In genomic region chr11:9992306-9992705, GRCh38 we compare ENCODE assay signal across 14 cellular contexts.
A peak's percentile ranks its signal among the peaks of the same experiment; 100 is the strongest.
DNase-seq lines count a peak whose midpoint lies in the region; ATAC-seq and TF ChIP-seq lines count a peak whose summit lies in the region.
"Had no signal": no experiment of that assay in that cellular context is flagged by ENCODE, and none has a peak within 500 bp of the region (broad histone marks: within the 10 kb centered on the region; RNA-seq: fewer than 3 reads in every experiment).

No MANE protein-coding gene starts in this region.

- H3K4me2 ChIP-seq in MM.1S (ENCODE audit: low read depth, low read length): no peak overlapping the region
- H3K4me2 ChIP-seq: A549, BLaER1 had no signal

- no peak for ATAC-seq in stimulated activated naive CD8-positive, alpha-beta T cell treated with anti-CD3 and anti-CD28 coated beads, Interleukin-15, Interleukin-2, amounts not matched to agents 100 U/mL and 50 U/mL, for 24 hours
- ATAC-seq: A549 had no signal

- no peak for TF ChIP-seq POLR2A in tibial nerve (IDR thresholded peaks at IDR 0.05)

- H4K20me1 ChIP-seq in MM.1S (ENCODE audit: insufficient read depth, low read length): no peaks in the 10 kb centered on the region
- H4K20me1 ChIP-seq: BLaER1 had no signal

- WGBS in tibial nerve, 2 donors: 84 to 90% methylated on average over 3 of the region's 3 CpGs

- H3K4me1 ChIP-seq in tibial nerve (no peaks in the 10 kb centered on the region), MM.1S (ENCODE audit: low read length) (no peaks in the 10 kb centered on the region)
- H3K4me1 ChIP-seq: HAP-1 had no signal

- no peaks in the 10 kb centered on the region for H3K79me2 ChIP-seq in MM.1S (ENCODE audit: low read length)

- H3K9me2 ChIP-seq in MM.1S (replicated peaks; ENCODE audit: insufficient read depth, low read length): no peaks in the 10 kb centered on the region

- TF ChIP-seq CTCF in AG10803 (conservative IDR thresholded peaks at IDR 0.05; ENCODE audit: low read length) (no peak), tibial nerve (IDR thresholded peaks at IDR 0.05) (no peak), MM.1S (IDR thresholded peaks at IDR 0.05; ENCODE audit: low read length) (no peak)

- H3K36me3 ChIP-seq in tibial nerve (peaks cover 0 to 55% (median 0%) of the 10 kb centered on the region in 3 donors), MM.1S (replicated peaks; ENCODE audit: insufficient read depth, low read length) (no peaks in the 10 kb centered on the region)
- H3K36me3 ChIP-seq: BLaER1 had no signal

- H3K4me3 ChIP-seq in AG10803 (ENCODE audit: low read length): no peak overlapping the region
- no peak overlapping the region for H3K4me3 ChIP-seq in tibial nerve
- no peak overlapping the region for H3K4me3 ChIP-seq in MM.1S (ENCODE audit: low read length)
- H3K4me3 ChIP-seq: A549, BLaER1, HAP-1 had no signal

- TF ChIP-seq EP300 in tibial nerve (IDR thresholded peaks at IDR 0.05): no peak

- H3K27ac ChIP-seq in tibial nerve (no peak overlapping the region), MM.1S (ENCODE audit: low read length) (no peak overlapping the region)
- H3K27ac ChIP-seq: 22Rv1, A549, BLaER1 had no signal

- DNase-seq in AG10803 (ENCODE audit: low read depth) (peak; percentile 48), LHCN-M2 (ENCODE audit: low read depth) (peak; percentile 44), astrocyte of the hippocampus (ENCODE audit: low read depth, low spot score) (peak; percentile 48), iris pigment epithelial cell (ENCODE audit: low read depth) (peak; percentile 50), tibial nerve (ENCODE audit: low spot score in 2 of 2) (no peak), MM.1S (no peak), OCI-M2 (lab: John Stamatoyannopoulos, UW; ENCODE audit: unreplicated experiment) (no peak)
- DNase-seq in stimulated activated naive CD8-positive, alpha-beta T cell treated with anti-CD3 and anti-CD28 coated beads, Interleukin-15, Interleukin-2, amounts not matched to agents 100 U/mL and 50 U/mL, for 24 hours: no peak
- DNase-seq: CD4-positive, alpha-beta memory T cell; DMS79 treated with DMSO at 0.1 percent for 48 hours had no signal

- H3K9me3 ChIP-seq in tibial nerve (peaks cover 0 to 8% (median 2%) of the 10 kb centered on the region in 4 donors), MM.1S (replicated peaks; ENCODE audit: insufficient read depth, low read length) (no peaks in the 10 kb centered on the region)
- H3K9me3 ChIP-seq: HAP-1 had no signal

- peaks cover 3% of the 10 kb centered on the region; the same call in 1 of the 2 replicates for H3F3A ChIP-seq in MM.1S (ENCODE audit: insufficient read depth, low read length)

- H2AFZ ChIP-seq in MM.1S (ENCODE audit: low read length): no peak overlapping the region

- H3K27me3 ChIP-seq in tibial nerve (no peaks in the 10 kb centered on the region), MM.1S (replicated peaks; ENCODE audit: insufficient read depth, low read length) (no peaks in the 10 kb centered on the region)
- H3K27me3 ChIP-seq: BLaER1 had no signal

- H3K9ac ChIP-seq in MM.1S (ENCODE audit: low read length): no peak overlapping the region
- H3K9ac ChIP-seq: BLaER1 had no signal

Comparison
In these comparisons a context has a peak if more than half of its experiments do, and no peak if none do; other contexts are left out.
1. DNase-seq: peak in AG10803 (single experiment), LHCN-M2 (single experiment), astrocyte of the hippocampus (single experiment) and iris pigment epithelial cell (single experiment); none in stimulated activated naive CD8-positive, alpha-beta T cell treated with anti-CD3 and anti-CD28 coated beads, Interleukin-15, Interleukin-2, amounts not matched to agents 100 U/mL and 50 U/mL, for 24 hours (single experiment), tibial nerve (0 of 2), MM.1S (single experiment) and OCI-M2 (single experiment).